ENCODE assay signal across 2 cellular contexts in genomic region chr6:119215309-119215708, GRCh38.
TF ChIP-seq lines count a peak whose summit lies in the region.

No MANE protein-coding gene starts in this region.

TF ChIP-seq in IMR-90, 13 proteins besides CTCF, POLR2A, EP300 and RAD21 (continued from another document):
- TF ChIP-seq NFE2L2 (IDR thresholded peaks at IDR 0.05; ENCODE audit: low read depth, low read length) (no peak), RFX5 (IDR thresholded peaks at IDR 0.05; ENCODE audit: low read depth, low read length) (no peak), MXI1 (IDR thresholded peaks at IDR 0.05; ENCODE audit: borderline replicate concordance, low read depth, low read length) (no peak), CHD1 (IDR thresholded peaks at IDR 0.05; ENCODE audit: low read depth, low read length) (no peak), SMC3 (IDR thresholded peaks at IDR 0.05; ENCODE audit: low read depth, low read length) (no peak), MAZ (IDR thresholded peaks at IDR 0.05; ENCODE audit: borderline replicate concordance, low read depth, low read length) (no peak), MAFK (IDR thresholded peaks at IDR 0.05; ENCODE audit: low read depth, low read length) (no peak), CEBPB (IDR thresholded peaks at IDR 0.05; ENCODE audit: low read depth, low read length) (no peak), BHLHE40 (IDR thresholded peaks at IDR 0.05; ENCODE audit: low read depth, low read length) (no peak)

TF ChIP-seq in liver, 16 proteins besides CTCF, POLR2A, EP300 and RAD21 (continued from another document):
- TF ChIP-seq, protein P1, sequence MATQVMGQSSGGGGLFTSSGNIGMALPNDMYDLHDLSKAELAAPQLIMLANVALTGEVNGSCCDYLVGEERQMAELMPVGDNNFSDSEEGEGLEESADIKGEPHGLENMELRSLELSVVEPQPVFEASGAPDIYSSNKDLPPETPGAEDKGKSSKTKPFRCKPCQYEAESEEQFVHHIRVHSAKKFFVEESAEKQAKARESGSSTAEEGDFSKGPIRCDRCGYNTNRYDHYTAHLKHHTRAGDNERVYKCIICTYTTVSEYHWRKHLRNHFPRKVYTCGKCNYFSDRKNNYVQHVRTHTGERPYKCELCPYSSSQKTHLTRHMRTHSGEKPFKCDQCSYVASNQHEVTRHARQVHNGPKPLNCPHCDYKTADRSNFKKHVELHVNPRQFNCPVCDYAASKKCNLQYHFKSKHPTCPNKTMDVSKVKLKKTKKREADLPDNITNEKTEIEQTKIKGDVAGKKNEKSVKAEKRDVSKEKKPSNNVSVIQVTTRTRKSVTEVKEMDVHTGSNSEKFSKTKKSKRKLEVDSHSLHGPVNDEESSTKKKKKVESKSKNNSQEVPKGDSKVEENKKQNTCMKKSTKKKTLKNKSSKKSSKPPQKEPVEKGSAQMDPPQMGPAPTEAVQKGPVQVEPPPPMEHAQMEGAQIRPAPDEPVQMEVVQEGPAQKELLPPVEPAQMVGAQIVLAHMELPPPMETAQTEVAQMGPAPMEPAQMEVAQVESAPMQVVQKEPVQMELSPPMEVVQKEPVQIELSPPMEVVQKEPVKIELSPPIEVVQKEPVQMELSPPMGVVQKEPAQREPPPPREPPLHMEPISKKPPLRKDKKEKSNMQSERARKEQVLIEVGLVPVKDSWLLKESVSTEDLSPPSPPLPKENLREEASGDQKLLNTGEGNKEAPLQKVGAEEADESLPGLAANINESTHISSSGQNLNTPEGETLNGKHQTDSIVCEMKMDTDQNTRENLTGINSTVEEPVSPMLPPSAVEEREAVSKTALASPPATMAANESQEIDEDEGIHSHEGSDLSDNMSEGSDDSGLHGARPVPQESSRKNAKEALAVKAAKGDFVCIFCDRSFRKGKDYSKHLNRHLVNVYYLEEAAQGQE (IDR thresholded peaks at IDR 0.05): peak; percentile 59
- no peak for TF ChIP-seq NR2F2 (IDR thresholded peaks at IDR 0.05)
- TF ChIP-seq HNF4A (conservative IDR thresholded peaks at IDR 0.05): peak; percentile 85 to 92
- TF ChIP-seq HNF4G (IDR thresholded peaks at IDR 0.05): peak; percentile 32
- TF ChIP-seq FOXA2 (IDR thresholded peaks at IDR 0.05): peak; percentile 93
- TF ChIP-seq, protein P2, sequence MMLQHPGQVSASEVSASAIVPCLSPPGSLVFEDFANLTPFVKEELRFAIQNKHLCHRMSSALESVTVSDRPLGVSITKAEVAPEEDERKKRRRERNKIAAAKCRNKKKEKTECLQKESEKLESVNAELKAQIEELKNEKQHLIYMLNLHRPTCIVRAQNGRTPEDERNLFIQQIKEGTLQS (IDR thresholded peaks at IDR 0.05): peak; percentile 14
- TF ChIP-seq YY1 (IDR thresholded peaks at IDR 0.05): peak; percentile 73
- TF ChIP-seq GABPA (IDR thresholded peaks at IDR 0.05 in 1 of 2, conservative IDR thresholded peaks at IDR 0.05 in 1 of 2): no peak
- peak; percentile 37 for TF ChIP-seq SP1 (IDR thresholded peaks at IDR 0.05)
- TF ChIP-seq RXRA (IDR thresholded peaks at IDR 0.05): peak in 1 of 2 donors; percentile 76
